Comparison of ENCODE assay signal across 8 cellular contexts in the genomic region with DNA sequence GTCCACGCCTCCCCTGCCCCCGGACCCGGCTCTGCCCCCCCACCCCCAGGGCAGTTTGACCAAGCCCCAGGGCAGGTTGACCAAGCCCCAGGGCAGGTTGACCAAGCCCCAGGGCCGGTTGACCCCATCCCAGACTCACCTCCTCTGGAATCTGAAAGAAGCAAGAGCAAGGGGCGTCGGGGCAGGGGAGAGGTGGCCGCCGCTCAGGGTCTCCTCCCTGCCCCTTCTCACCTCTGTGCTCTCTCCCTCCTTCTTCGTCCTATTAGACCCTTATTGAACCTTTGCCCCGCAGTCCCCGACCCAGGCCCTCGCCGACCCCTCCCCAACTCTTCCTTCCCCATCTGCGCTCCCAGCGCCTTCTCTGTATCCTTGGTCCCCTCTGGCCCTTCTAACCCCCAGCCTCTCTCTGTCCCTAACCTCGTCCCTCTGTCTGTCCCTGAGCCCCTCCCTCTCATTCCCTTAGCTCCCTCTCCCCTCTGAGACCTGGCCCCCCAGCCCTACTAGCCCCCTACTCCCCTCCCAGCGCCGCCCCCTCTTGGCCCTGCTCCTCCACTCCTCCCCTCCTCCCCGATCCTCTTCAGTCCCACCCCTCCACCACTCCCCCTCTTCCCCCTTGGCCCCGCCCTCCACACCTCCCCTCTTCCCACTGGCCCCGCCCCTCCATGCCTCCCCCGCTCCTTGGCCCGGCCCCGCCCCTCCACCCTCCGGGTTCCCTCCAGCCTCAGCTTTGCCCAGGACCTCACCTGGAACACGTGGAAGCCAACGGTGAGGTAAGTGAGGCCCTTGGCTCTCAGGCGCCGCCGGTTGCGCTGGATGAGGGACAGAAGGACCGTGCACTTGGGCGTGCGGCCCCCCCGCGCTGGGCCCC. TPM values are rescaled to one million over a fixed set of nuclear protein-coding genes. Genes with fewer than 3 reads are reported as not detected.
A peak's percentile ranks its signal among the peaks of the same experiment; 100 is the strongest.
DNase-seq lines count a peak whose midpoint lies in the region; ATAC-seq and TF ChIP-seq lines count a peak whose summit lies in the region.

No MANE protein-coding gene starts in this region.

- H3K27ac ChIP-seq in A673 (ENCODE audit: low read depth, low read length, poor library complexity, severe bottlenecking) (no peak overlapping the region), GM23248 (no peak overlapping the region), breast epithelium (peak overlapping the region; percentile 76 to 80), right lobe of liver (peak overlapping the region in 2 of 3 donors; percentile 33 to 40)

- ATAC-seq in right lobe of liver: peak; percentile 49 to 71 (median 60)
- ATAC-seq in HG02763 (IDR thresholded peaks at IDR 0.05; ENCODE audit: unreplicated experiment): no peak

- peak overlapping the region; percentile 13; the same call in 1 of the 2 replicates for H2AFZ ChIP-seq in GM23248

- TF ChIP-seq POLR2A in breast epithelium (IDR thresholded peaks at IDR 0.05) (no peak), right lobe of liver (IDR thresholded peaks at IDR 0.05) (no peak)

- H3K9ac ChIP-seq in GM23248: peak overlapping the region; percentile 52; the same call in 1 of the 2 replicates

- H3K9me2 ChIP-seq in GM23248 (ENCODE audit: insufficient read depth): no peaks in the 10 kb centered on the region

- CTCF ChIA-PET in A673 (lab: Charles Lee): no interaction called here

- 6% methylated on average over 19 to 33 of the region's 36 CpGs for whole genome bisulfite sequencing in GM23248 (ENCODE audit: low coverage in 1 of 2, low lambda C conversion rate in 2 of 2, missing lambda C conversion rate in 2 of 2), 2 experiments
- 10% methylated on average over 28 of the region's 36 CpGs for WGBS in right lobe of liver (ENCODE audit: insufficient coverage, low coverage, low lambda C conversion rate, missing lambda C conversion rate)

- H3K27me3 ChIP-seq in A673 (replicated peaks; ENCODE audit: insufficient read depth, low read depth, low read length, poor library complexity) (no peaks in the 10 kb centered on the region), GM23248 (replicated peaks; ENCODE audit: insufficient read depth) (no peaks in the 10 kb centered on the region), breast epithelium (no peaks in the 10 kb centered on the region), right lobe of liver (no peaks in the 10 kb centered on the region)

- H3K9me3 ChIP-seq in A673 (ENCODE audit: low read depth, low read length, poor library complexity, severe bottlenecking) (no peaks in the 10 kb centered on the region), GM23248 (ENCODE audit: low read depth) (no peaks in the 10 kb centered on the region), breast epithelium (no peaks in the 10 kb centered on the region), right lobe of liver (no peaks in the 10 kb centered on the region)

- no peak overlapping the region for H3K4me2 ChIP-seq in GM23248 (ENCODE audit: unreplicated experiment)

- H3K4me3 ChIP-seq in A673 (ENCODE audit: low read depth, low read length, poor library complexity, severe bottlenecking): peak overlapping the region; percentile 42
- 0 out of 2 replicates have a peak overlapping the region, but pooled peaks have one; percentile 54 for H3K4me3 ChIP-seq in GM23248
- H3K4me3 ChIP-seq in breast epithelium: peak overlapping the region; percentile 29 to 65 (median 55)
- peak overlapping the region; percentile 27 to 54 (median 32) for H3K4me3 ChIP-seq in right lobe of liver

- no peaks in the 10 kb centered on the region for H4K20me1 ChIP-seq in GM23248 (ENCODE audit: insufficient read depth)

- in situ Hi-C loops in GM23248 (cut with MboI): no loop called here

- no TSS peak for BruUV-seq in A673 (replicated peaks; lab: Mats Ljungman, UMichigan)

- no peaks in the 10 kb centered on the region for H3K36me3 ChIP-seq in A673 (ENCODE audit: insufficient read depth, low read length, poor library complexity, severe bottlenecking)
- H3K36me3 ChIP-seq in GM23248 (ENCODE audit: low read depth): peaks cover 1% of the 10 kb centered on the region; the same call in 1 of the 2 replicates
- no peaks in the 10 kb centered on the region for H3K36me3 ChIP-seq in breast epithelium
- H3K36me3 ChIP-seq in right lobe of liver: no peaks in the 10 kb centered on the region

- H3K79me2 ChIP-seq in GM23248 (ENCODE audit: insufficient read depth): no peaks in the 10 kb centered on the region

- POLR2A ChIA-PET in A673 (lab: Charles Lee; ENCODE audit: low non-redundant PET): no interaction called here

- peaks cover 8% of the 10 kb centered on the region for H3K4me1 ChIP-seq in A673 (ENCODE audit: insufficient read depth, low read length, poor library complexity, severe bottlenecking)
- H3K4me1 ChIP-seq in GM23248 (ENCODE audit: insufficient read depth): no peaks in the 10 kb centered on the region
- H3K4me1 ChIP-seq in breast epithelium: peaks cover 0 to 2% of the 10 kb centered on the region in 2 donors
- peaks cover 0 to 6% (median 2%) of the 10 kb centered on the region in 4 donors for H3K4me1 ChIP-seq in right lobe of liver

- DNase-seq in A673 (ENCODE audit: low spot score) (peak; percentile 68), GM23248 (peak; percentile 52), T-helper 2 cell (peak; percentile 27 to 70 (median 45)), breast epithelium (ENCODE audit: low spot score in 2 of 2) (peak; percentile 75 to 77), right lobe of liver (peak; percentile 77 to 83 (median 82)), Ammon's horn (ENCODE audit: low spot score) (no peak)
- peak; percentile 47 for DNase-seq in stimulated activated CD8-positive, alpha-beta memory T cell treated with anti-CD3 and anti-CD28 coated beads, Interleukin-7, amount 100 ng/mL, for 24 hours (ENCODE audit: low read depth)

- TF ChIP-seq CTCF in A673 (conservative IDR thresholded peaks at IDR 0.05; ENCODE audit: low read depth, low read length): no peak
- TF ChIP-seq CTCF in breast epithelium (IDR thresholded peaks at IDR 0.05): no peak
- no peak for TF ChIP-seq CTCF in right lobe of liver (IDR thresholded peaks at IDR 0.05)

- peaks cover 29% of the 10 kb centered on the region for H3F3A ChIP-seq in GM23248 (ENCODE audit: insufficient read depth)

- intact Hi-C loops in A673 (cut with micrococcal nuclease; ENCODE audit: unreplicated experiment) (no loop called here), breast epithelium (cut with DNase I; ENCODE audit: low total_unique reads) (no loop called here), right lobe of liver (cut with DNase I) (no loop called here)

RNA-seq across cellular contexts. Expression of a gene that starts 7.6 kb away (rescaled TPM):
- 0.69 and 0.96 TPM in 2 replicates for total RNA-seq in A673 (2021)
- total RNA-seq in GM23248 (2014; rRNA removed; shearing (Covaris generic)): 0.11 and 0.89 TPM in 2 replicates
- polyA plus RNA-seq in GM23248 (2016; fragmentation: Nextera tagmentation; extraction: Ambion mirVana): 0.21 and 0.30 TPM in 2 replicates
- 1 to 10 TPM in 2 of 3 donors, under 1 TPM in 1; 0.16 to 9.2 (median 4.1) TPM for total RNA-seq in breast epithelium
- total RNA-seq in right lobe of liver: 10 to 100 TPM in 3 of 6 experiments, 1 to 10 TPM in 3; 2.2 to 45.3 (median 16.3) TPM

RNA-seq across cellular contexts. Expression of a gene that starts 36.7 kb away (rescaled TPM):
- total RNA-seq in A673 (2021): not detected in 2 replicates
- not detected in 2 replicates for total RNA-seq in GM23248 (2014; rRNA removed; shearing (Covaris generic))
- polyA plus RNA-seq in GM23248 (2016; fragmentation: Nextera tagmentation; extraction: Ambion mirVana): not detected in 2 replicates
- 1 to 10 TPM in 1 of 3 donors, not detected in 2; 1.5 TPM for total RNA-seq in breast epithelium
- not detected for total RNA-seq in right lobe of liver

RNA-seq across cellular contexts. Expression of a gene that starts 52.4 kb away (rescaled TPM):
- total RNA-seq in A673 (2021) (not detected in 2 replicates), breast epithelium (10 to 100 TPM in 1 of 3 donors, 1 to 10 TPM in 1, not detected in 1; 5.9 to 23.6 TPM), right lobe of liver (not detected)
- total RNA-seq in GM23248 (2014; rRNA removed; shearing (Covaris generic)): not detected in 2 replicates
- not detected in 2 replicates for polyA plus RNA-seq in GM23248 (2016; fragmentation: Nextera tagmentation; extraction: Ambion mirVana)

Comparison
In these comparisons a context has a peak if more than half of its experiments do, and no peak if none do; other contexts are left out.
1. H3K27ac ChIP-seq: peak in breast epithelium (2 of 2) and right lobe of liver (2 of 3); none in A673 (single experiment) and GM23248 (single experiment).
2. Peak in every context shown above with its lines, with median percentiles within 50 percentile points of each other: H3K4me3 ChIP-seq.